In the genomic region with DNA sequence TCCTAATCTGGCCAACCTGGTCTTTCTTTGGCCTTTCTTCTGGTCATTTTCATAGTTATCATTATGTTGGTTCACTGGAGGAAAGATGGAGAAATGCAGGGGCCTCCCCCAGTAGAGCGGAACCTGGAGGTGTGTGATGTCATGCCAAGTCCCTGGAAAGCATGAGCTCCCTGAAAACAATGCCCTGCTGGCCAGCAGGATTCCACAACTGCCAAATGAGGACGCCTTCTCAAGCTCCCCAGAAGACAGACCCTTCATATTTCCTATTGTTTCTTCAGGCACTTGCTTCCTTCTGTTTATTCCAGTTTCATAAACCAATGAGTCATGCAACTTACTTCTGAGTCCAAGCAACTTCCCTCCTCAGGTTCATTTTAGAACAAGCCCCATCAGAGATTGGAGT, we compare ENCODE assay signal across 17 cellular contexts.
"Had no signal": no experiment of that assay in that cellular context is flagged by ENCODE, and none has a peak within 500 bp of the region (broad histone marks: within the 10 kb centered on the region; RNA-seq: fewer than 3 reads in every experiment).

No MANE protein-coding gene starts in this region.

- H3K27me3 ChIP-seq: breast epithelium, heart left ventricle, ovary, testis had no signal

- DNase-seq: activated CD4-positive, alpha-beta T cell treated with anti-CD3 and anti-CD28 coated beads, Interleukin-2, amount 50 U/mL, for 1 hour; activated CD4-positive, CD25-positive, alpha-beta regulatory T cell; activated CD8-positive, alpha-beta memory T cell treated with anti-CD3 and anti-CD28 coated beads for 24 hours; activated gamma-delta T cell treated with Interleukin-2 at 50 U/mL for 16 hours; activated naive CD8-positive, alpha-beta T cell treated with anti-CD3 and anti-CD28 coated beads, Interleukin-2, amount 10 ng/mL, durations not matched to agents 7 days and 5 days; anterior cingulate cortex; dorsolateral prefrontal cortex; foreskin fibroblast; heart left ventricle; ovary; sigmoid colon; spleen; stimulated activated naive CD8-positive, alpha-beta T cell treated with anti-CD3 and anti-CD28 coated beads, Interleukin-15, amount 100 ng/mL, for 72 hours; testis had no signal

- H3K36me3 Mint-ChIP-seq: activated naive CD8-positive, alpha-beta T cell treated with anti-CD3 and anti-CD28 coated beads, Interleukin-2, amount 10 ng/mL, durations not matched to agents 7 days and 5 days had no signal

- H3K36me3 ChIP-seq: breast epithelium, esophagus muscularis mucosa, heart left ventricle, ovary, sigmoid colon, spleen had no signal

- H3K27ac Mint-ChIP-seq: activated naive CD8-positive, alpha-beta T cell treated with anti-CD3 and anti-CD28 coated beads, Interleukin-2, amount 10 ng/mL, durations not matched to agents 7 days and 5 days; stimulated activated naive CD8-positive, alpha-beta T cell treated with anti-CD3 and anti-CD28 coated beads, Interleukin-15, amount 100 ng/mL, for 72 hours had no signal

- H3K27ac ChIP-seq: breast epithelium, dorsolateral prefrontal cortex, esophagus muscularis mucosa, heart left ventricle, ovary, sigmoid colon, spleen, testis had no signal

- H3K4me1 ChIP-seq: breast epithelium, esophagus muscularis mucosa, heart left ventricle, sigmoid colon, spleen, testis had no signal

- H3K9me3 Mint-ChIP-seq: stimulated activated naive CD8-positive, alpha-beta T cell treated with anti-CD3 and anti-CD28 coated beads, Interleukin-15, amount 100 ng/mL, for 72 hours had no signal

- H3K9me3 ChIP-seq: breast epithelium, heart left ventricle, ovary, spleen, testis had no signal

- H3K4me3 ChIP-seq: breast epithelium, dorsolateral prefrontal cortex, esophagus muscularis mucosa, heart left ventricle, lung, ovary, sigmoid colon, spleen, testis had no signal

- H3K4me3 Mint-ChIP-seq: activated naive CD8-positive, alpha-beta T cell treated with anti-CD3 and anti-CD28 coated beads, Interleukin-2, amount 10 ng/mL, durations not matched to agents 7 days and 5 days; stimulated activated naive CD8-positive, alpha-beta T cell treated with anti-CD3 and anti-CD28 coated beads, Interleukin-15, amount 100 ng/mL, for 72 hours had no signal

- ATAC-seq: stimulated activated naive CD8-positive, alpha-beta T cell treated with anti-CD3 and anti-CD28 coated beads, Interleukin-15, amount 100 ng/mL, for 72 hours had no signal

- H3K27me3 Mint-ChIP-seq: stimulated activated naive CD8-positive, alpha-beta T cell treated with anti-CD3 and anti-CD28 coated beads, Interleukin-15, amount 100 ng/mL, for 72 hours had no signal
